30 cellular contexts compared by ENCODE assay signal in the genomic region with DNA sequence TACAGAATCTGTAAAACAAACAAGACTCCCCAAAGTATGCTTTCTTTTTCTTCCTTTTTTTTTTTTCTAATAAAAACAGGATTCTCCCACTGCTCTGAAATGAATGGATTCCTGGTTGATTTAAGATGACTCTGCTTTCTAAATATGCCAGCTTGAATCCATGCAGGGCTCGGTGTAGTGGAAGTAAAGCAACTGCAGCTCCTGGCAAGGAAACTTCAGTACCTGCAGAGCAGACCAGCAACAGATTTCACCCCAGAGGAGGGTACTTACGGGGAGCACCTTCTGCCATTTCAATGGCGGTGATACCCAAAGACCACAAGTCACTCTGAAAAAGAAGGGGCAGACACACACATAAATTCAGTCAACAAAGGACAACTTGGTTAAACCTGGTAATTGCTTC.
"Had no signal": no experiment of that assay in that cellular context is flagged by ENCODE, and none has a peak within 500 bp of the region (broad histone marks: within the 10 kb centered on the region; RNA-seq: fewer than 3 reads in every experiment).

No MANE protein-coding gene starts in this region.

- H3K36me3 ChIP-seq: breast epithelium, colonic mucosa, left lung, right atrium auricular region, thyroid gland, upper lobe of left lung, vagina, WERI-Rb-1 had no signal

- ATAC-seq: activated CD4-positive, CD25-positive, alpha-beta regulatory T cell treated with anti-CD3 and anti-CD28 coated beads, Interleukin-2, amount 50 U/mL, for 24 hours; activated T-helper 17 cell treated with anti-CD3 and anti-CD28 coated beads, Interleukin-2, amount 50 U/mL, for 72 hours; left lung; stimulated activated naive B cell treated with anti-CD40 and anti-IgM and Interleukin-4, amounts not matched to agents 10 μg/mL and 1 μg/mL and 100 μg/mL, for 72 hours had no signal

- H3K4me3 ChIP-seq: breast epithelium, colonic mucosa, left lung, lung, right atrium auricular region, stomach, thyroid gland, upper lobe of left lung, vagina had no signal

- H3K4me1 ChIP-seq: breast epithelium, colonic mucosa, parathyroid adenoma, thyroid gland, vagina had no signal

- H3K27ac ChIP-seq: breast epithelium, colonic mucosa, parathyroid adenoma, thyroid gland, WERI-Rb-1 had no signal

- H3K9me3 ChIP-seq: breast epithelium, colonic mucosa, left lung, right atrium auricular region, stomach, thyroid gland, upper lobe of left lung, vagina had no signal

- H3K27me3 ChIP-seq: breast epithelium, colonic mucosa, dorsolateral prefrontal cortex, left lung, right atrium auricular region, stomach, thyroid gland, upper lobe of left lung, vagina had no signal

- DNase-seq: activated CD4-positive, alpha-beta memory T cell treated with anti-CD3 and anti-CD28 coated beads, Interleukin-2, amount 10 ng/mL, durations not matched to agents 7 days and 5 days; activated CD4-positive, alpha-beta T cell treated with anti-CD3 and anti-CD28 coated beads for 48 hours; activated CD8-positive, alpha-beta memory T cell treated with anti-CD3 and anti-CD28 coated beads, Interleukin-2, amount 50 U/mL, for 48 hours; activated gamma-delta T cell treated with Interleukin-2 at 50 U/mL for 16 hours; activated naive CD4-positive, alpha-beta T cell treated with anti-CD3 and anti-CD28 coated beads, Interleukin-2, amount 50 U/mL, for 16 hours; activated T-cell treated with anti-CD3 and anti-CD28 coated beads, Interleukin-2, amount 50 U/mL, for 24 hours; amniotic stem cell; central memory CD4-positive, alpha-beta T cell; colonic mucosa; effector memory CD4-positive, alpha-beta T cell; kidney glomerular epithelial cell; left lung; mesendoderm; nucleus accumbens; stimulated activated CD4-positive, alpha-beta T cell treated with anti-CD3 and anti-CD28 coated beads, Interleukin-15, amount 100 ng/mL, for 24 hours; stimulated activated CD4-positive, alpha-beta T cell treated with anti-CD3 and anti-CD28 coated beads, Interleukin-2, amount 100 ng/mL, for 24 hours; stimulated activated naive B cell treated with anti-CD40 and anti-IgM and Interleukin-4, amounts not matched to agents 10 μg/mL and 1 μg/mL and 100 μg/mL, for 72 hours; stomach; T-helper 9 cell; thyroid gland; WERI-Rb-1 had no signal
